ENCODE assay signal across 8 cellular contexts in the genomic region with DNA sequence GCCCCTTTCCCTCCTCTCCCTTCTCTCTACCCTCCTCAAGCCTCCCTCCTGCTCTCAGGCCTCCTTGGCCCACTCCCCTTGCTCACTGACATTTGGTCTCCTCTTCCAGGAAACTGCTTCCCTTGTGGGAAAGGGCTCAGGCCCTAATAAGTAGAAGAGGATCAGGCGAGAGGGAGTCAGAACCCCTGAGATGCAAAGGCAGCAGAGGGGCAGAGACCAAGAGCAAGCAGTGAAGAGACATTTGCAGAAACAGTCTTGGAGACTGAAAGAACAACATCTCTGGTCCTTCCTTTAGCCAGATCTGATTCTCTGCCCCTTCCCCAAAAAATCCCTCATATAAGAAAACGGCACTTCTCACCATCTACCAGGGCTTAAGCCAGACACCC. TPM values are rescaled to one million over a fixed set of nuclear protein-coding genes. Genes with fewer than 3 reads are reported as not detected.
DNase-seq lines count a peak whose midpoint lies in the region; ATAC-seq and TF ChIP-seq lines count a peak whose summit lies in the region.

No MANE protein-coding gene starts in this region.

- H2BK120ac ChIP-seq in mesendoderm (ENCODE audit: low read depth, low read length), result no peak overlapping the region

- H3K9ac ChIP-seq in mesendoderm (ENCODE audit: low read length), result peak overlapping the region; percentile 92

- peaks cover 66% of the 10 kb centered on the region for H3K36me3 Mint-ChIP-seq in MCF 10A (ENCODE audit: insufficient read depth, unreplicated experiment)

- H4K8ac ChIP-seq in mesendoderm (ENCODE audit: low read depth, low read length), result no peak overlapping the region

- H3K4me3 ChIP-seq in heart right ventricle (peak overlapping the region in 9 of 10 donors; percentile 67 to 98 (median 86)), mesendoderm (ENCODE audit: low read length) (no peak overlapping the region), vagina (peak overlapping the region; percentile 97 to 98)

- H3K36me3 ChIP-seq in heart right ventricle (peaks cover 6 to 26% (median 9%) of the 10 kb centered on the region in 9 donors), mesendoderm (ENCODE audit: control insufficient read depth, insufficient read depth, low read length) (no peaks in the 10 kb centered on the region), vagina (peaks cover 6 to 23% of the 10 kb centered on the region in 2 donors)

- no peak for TF ChIP-seq CTCF in heart right ventricle (IDR thresholded peaks at IDR 0.05)
- TF ChIP-seq CTCF in MCF 10A (IDR thresholded peaks at IDR 0.05; ENCODE audit: unreplicated experiment), result no peak
- TF ChIP-seq CTCF in vagina (IDR thresholded peaks at IDR 0.05), result no peak

- no peaks in the 10 kb centered on the region for H3K27me3 Mint-ChIP-seq in MCF 10A (ENCODE audit: insufficient read depth, unreplicated experiment)

- ATAC-seq in heart right ventricle (no peak), GM21360 (IDR thresholded peaks at IDR 0.05; ENCODE audit: unreplicated experiment) (no peak)

- H4K5ac ChIP-seq in mesendoderm (ENCODE audit: low read length), result no peak overlapping the region

- peak overlapping the region; percentile 4 for H2AK5ac ChIP-seq in mesendoderm (ENCODE audit: low read length)

- peak overlapping the region; percentile 94 to 100 (median 99) for H3K27ac ChIP-seq in heart right ventricle
- H3K27ac ChIP-seq in mesendoderm (ENCODE audit: low read depth, low read length), result peak overlapping the region; percentile 92
- peak overlapping the region; percentile 100 for H3K27ac ChIP-seq in vagina

- H3K79me2 ChIP-seq in mesendoderm (ENCODE audit: control insufficient read depth, insufficient read depth, low read length), result peaks cover 45% of the 10 kb centered on the region

- H3K27ac Mint-ChIP-seq in MCF 10A (ENCODE audit: low read depth, unreplicated experiment), result peak overlapping the region; percentile 92

- CTCF ChIA-PET in MCF 10A (lab: Yijun Ruan, JAX), result interaction anchor here (1.0 to 1.9 kb wide), 6 partner anchors 7 to 295 kb away, joined by 3 to 80 read pairs (median 8); no protein-coding TSS in a partner anchor

- peaks cover 16 to 64% (median 53%) of the 10 kb centered on the region in 9 donors for H3K4me1 ChIP-seq in heart right ventricle
- peaks cover 16% of the 10 kb centered on the region for H3K4me1 ChIP-seq in mesendoderm (ENCODE audit: control insufficient read depth, low read depth, low read length)
- peaks cover 46% of the 10 kb centered on the region for H3K4me1 ChIP-seq in vagina

- no peaks in the 10 kb centered on the region for H3K9me3 ChIP-seq in heart right ventricle
- H3K9me3 ChIP-seq in vagina, result no peaks in the 10 kb centered on the region

- peak overlapping the region; percentile 44 for H3K4ac ChIP-seq in mesendoderm (ENCODE audit: low read depth, low read length)

- H3K79me1 ChIP-seq in mesendoderm (ENCODE audit: low read length), result peaks cover 11% of the 10 kb centered on the region

- peak overlapping the region; percentile 78 for H3K4me2 ChIP-seq in mesendoderm (ENCODE audit: low read length)

- peak overlapping the region; percentile 73 for H3K56ac ChIP-seq in mesendoderm (ENCODE audit: low read length)

- no peak overlapping the region for H3K23ac ChIP-seq in mesendoderm (ENCODE audit: low read length)

- DNase-seq in heart right ventricle (no peak), cardiac septum (ENCODE audit: low spot score) (no peak), MCF 10A (ENCODE audit: unreplicated experiment) (peak; percentile 34), mesendoderm (no peak), vagina (ENCODE audit: extremely low spot score in 2 of 2) (no peak), activated gamma-delta T cell (lab: John Stamatoyannopoulos, UW) (no peak), germinal center (ENCODE audit: low spot score) (no peak)

- intact Hi-C loops in heart right ventricle (cut with DNase I), result loop anchor here in 6 of 10 donors (1.0 to 10.0 kb wide), 6 partner anchors 12 to 286 kb away; partner anchors contain the start of genes SAMD4B (in 3 of the 6), EID2B (in 1 of the 6) and PAK4 (in 1 of the 6)
- intact Hi-C loops in cardiac septum (cut with DNase I), result loop anchor here (1.0 to 10.0 kb wide), 5 partner anchors 8 to 1304 kb away; partner anchors contain the start of genes COQ8B, ITPKC, PAK4 and SAMD4B
- intact Hi-C loops in MCF 10A (cut with micrococcal nuclease), result loop anchor here (1.0 kb wide), 3 partner anchors 13 to 288 kb away; no protein-coding TSS in a partner anchor
- intact Hi-C loops in vagina (cut with DNase I), result loop anchor here (5.0 kb wide), 1 partner anchor 68 kb away; the partner anchor contains the start of gene SAMD4B

- POLR2A ChIA-PET in MCF 10A (lab: Yijun Ruan, JAX), result interaction anchor here (1.4 to 2.2 kb wide), 6 partner anchors 8 to 35 kb away, joined by 7 to 110 read pairs (median 34); partner anchors contain the start of genes MED29, PAF1, RPS16 and SUPT5H

- H2BK15ac ChIP-seq in mesendoderm (replicated peaks; ENCODE audit: low read depth), result no peak overlapping the region

- BruUV-seq in MCF 10A (replicated peaks; lab: Mats Ljungman, UMichigan), result no TSS peak

- peak overlapping the region; percentile 16 for H2BK5ac ChIP-seq in mesendoderm (ENCODE audit: low read length)

- H3K9me3 Mint-ChIP-seq in MCF 10A (ENCODE audit: unreplicated experiment), result no peaks in the 10 kb centered on the region

- H3K27me3 ChIP-seq in heart right ventricle, result no peaks in the 10 kb centered on the region
- H3K27me3 ChIP-seq in mesendoderm (ENCODE audit: insufficient read depth, low read length, poor library complexity), result no peaks in the 10 kb centered on the region
- no peaks in the 10 kb centered on the region for H3K27me3 ChIP-seq in vagina

- H3K4me3 Mint-ChIP-seq in MCF 10A (ENCODE audit: unreplicated experiment), result peak overlapping the region; percentile 94

- TF ChIP-seq POLR2A in vagina (IDR thresholded peaks at IDR 0.05), result no peak

- peaks cover 33% of the 10 kb centered on the region for H3K4me1 Mint-ChIP-seq in MCF 10A (ENCODE audit: insufficient read depth, unreplicated experiment)

- 59 to 60% methylated on average over 2 of the region's 2 CpGs for WGBS in heart right ventricle, 2 donors
- WGBS in mesendoderm (ENCODE audit: extremely low coverage, insufficient coverage, low lambda C conversion rate), result no CpG with 5 or more reads among the region's 2 CpGs

- H3K18ac ChIP-seq in mesendoderm (ENCODE audit: low read length), result peak overlapping the region; percentile 43

RNA-seq across cellular contexts. Expression of gene PLEKHG2, which starts 1.9 kb away (rescaled TPM):
- total RNA-seq in heart right ventricle (10 to 100 TPM in 9 of 10 donors, 1 to 10 TPM in 1; 8.3 to 23.1 (median 15.1) TPM), cardiac septum (25.1 TPM), MCF 10A (2022) (19.2 and 19.6 TPM in 2 replicates), vagina (18.9 TPM)
- polyA plus RNA-seq in heart right ventricle, result 10 to 100 TPM in 1 of 2 donors, 1 to 10 TPM in 1; 6.9 to 22.7 TPM
- 52.8 TPM for polyA plus RNA-seq in mesendoderm (2013, experiment 1 of 2)
- 49.8 TPM for polyA plus RNA-seq in mesendoderm (2013, experiment 2 of 2)

RNA-seq across cellular contexts. Expression of gene ZFP36, which starts 4.0 kb away (rescaled TPM):
- 100 to 1,000 TPM in 2 of 10 donors, 10 to 100 TPM in 8; 22.8 to 194 (median 48.1) TPM for total RNA-seq in heart right ventricle
- 10 to 100 TPM; 60.2 to 63.2 TPM for polyA plus RNA-seq in heart right ventricle
- total RNA-seq in cardiac septum, result 53.0 TPM
- total RNA-seq in MCF 10A (2022), result 83.7 and 98.4 TPM in 2 replicates
- 13.9 TPM for polyA plus RNA-seq in mesendoderm (2013, experiment 1 of 2)
- polyA plus RNA-seq in mesendoderm (2013, experiment 2 of 2), result 13.7 TPM
- total RNA-seq in vagina, result 631 TPM

RNA-seq across cellular contexts. Expression of gene MED29, which starts 19.4 kb away (rescaled TPM):
- total RNA-seq in heart right ventricle, result 10 to 100 TPM; 22.9 to 32.3 (median 27.1) TPM
- 10 to 100 TPM; 16.2 to 30.8 TPM for polyA plus RNA-seq in heart right ventricle
- 26.3 TPM for total RNA-seq in cardiac septum
- total RNA-seq in MCF 10A (2022), result 24.3 and 31.7 TPM in 2 replicates
- polyA plus RNA-seq in mesendoderm (2013, experiment 1 of 2), result 29.0 TPM
- 27.7 TPM for polyA plus RNA-seq in mesendoderm (2013, experiment 2 of 2)
- total RNA-seq in vagina, result 37.8 TPM

RNA-seq across cellular contexts. Expression of gene PAF1, which starts 19.7 kb away (rescaled TPM):
- total RNA-seq in heart right ventricle, result 10 to 100 TPM; 34.3 to 46.4 (median 38.8) TPM
- 10 to 100 TPM; 24.1 to 48.2 TPM for polyA plus RNA-seq in heart right ventricle
- 38.0 TPM for total RNA-seq in cardiac septum
- 47.0 and 48.5 TPM in 2 replicates for total RNA-seq in MCF 10A (2022)
- 36.9 TPM for polyA plus RNA-seq in mesendoderm (2013, experiment 1 of 2)
- polyA plus RNA-seq in mesendoderm (2013, experiment 2 of 2), result 36.2 TPM
- 70.2 TPM for total RNA-seq in vagina

RNA-seq across cellular contexts. Expression of gene RPS16, which starts 25.1 kb away (rescaled TPM):
- total RNA-seq in heart right ventricle (1,000 to 10,000 TPM in 7 of 10 donors, 100 to 1,000 TPM in 3; 936 to 1,726 (median 1,424) TPM), cardiac septum (1,084 TPM), MCF 10A (2022) (2,837 and 2,909 TPM in 2 replicates), vagina (3,724 TPM)
- polyA plus RNA-seq in heart right ventricle, result 1,000 to 10,000 TPM in 1 of 2 donors, 100 to 1,000 TPM in 1; 974 to 3,280 TPM
- 4,239 TPM for polyA plus RNA-seq in mesendoderm (2013, experiment 1 of 2)
- polyA plus RNA-seq in mesendoderm (2013, experiment 2 of 2), result 4,455 TPM
